In the genomic region with DNA sequence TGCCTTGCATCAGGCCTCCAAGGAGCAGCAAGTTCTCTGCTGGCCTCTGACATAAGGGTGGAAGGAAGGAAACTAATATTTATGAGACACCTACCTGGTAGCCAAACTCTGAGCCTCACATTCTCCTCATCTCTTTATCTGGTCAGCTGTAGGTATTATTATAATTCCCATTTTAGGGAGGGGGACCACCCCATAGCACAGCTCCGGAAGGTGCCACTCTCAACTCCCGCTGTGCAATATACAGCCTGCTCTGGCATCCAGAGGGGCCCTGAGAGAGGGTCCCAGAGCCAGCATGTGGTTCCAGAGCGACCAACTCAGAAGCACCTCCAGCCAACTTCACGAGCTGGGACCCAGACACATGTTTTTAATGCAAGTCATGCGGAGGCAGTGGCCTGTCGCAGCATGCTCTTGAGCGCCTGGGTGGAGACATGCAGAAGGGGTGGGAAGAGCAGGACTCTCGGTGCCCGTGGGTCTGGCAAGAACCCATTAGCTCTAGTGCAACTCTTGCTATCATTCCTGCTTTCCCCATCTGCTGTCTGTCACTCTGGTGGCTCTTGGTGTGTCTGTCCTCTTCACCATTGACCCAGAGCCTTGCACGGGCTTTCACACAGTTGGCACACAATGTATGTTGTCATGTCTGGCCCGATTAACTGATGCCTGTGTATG, we compare ENCODE assay signal across 1 cellular context.
A peak's percentile ranks its signal among the peaks of the same experiment; 100 is the strongest.
TF ChIP-seq lines count a peak whose summit lies in the region.

No MANE protein-coding gene starts in this region.

TF ChIP-seq in K562, 482 proteins besides CTCF, POLR2A, EP300 and RAD21 (continued from another document):
- TF ChIP-seq ZBTB40 (IDR thresholded peaks at IDR 0.05) (no peak), ZBTB40 (CRISPR knock-in tag; IDR thresholded peaks at IDR 0.05) (no peak), DDX20 (tag; IDR thresholded peaks at IDR 0.05; ENCODE audit: low read depth) (no peak), ZNF165 (CRISPR knock-in tag; IDR thresholded peaks at IDR 0.05; ENCODE audit: borderline replicate concordance) (no peak), L3MBTL2 (IDR thresholded peaks at IDR 0.05) (peak; percentile 92), NFRKB (IDR thresholded peaks at IDR 0.05; ENCODE audit: low read depth) (no peak), CREBBP (IDR thresholded peaks at IDR 0.05; ENCODE audit: low read depth, low read length) (no peak), IRF1 (CRISPR knock-in tag; IDR thresholded peaks at IDR 0.05; ENCODE audit: borderline replicate concordance) (no peak), JUNB (CRISPR knock-in tag; conservative IDR thresholded peaks at IDR 0.05) (no peak), RUNX1 (IDR thresholded peaks at IDR 0.05; ENCODE audit: low read depth) (no peak), MLX (CRISPR knock-in tag; conservative IDR thresholded peaks at IDR 0.05) (no peak), SMAD2 (IDR thresholded peaks at IDR 0.05; ENCODE audit: low read depth, low read length) (no peak), SMARCE1 (IDR thresholded peaks at IDR 0.05) (peak; percentile 48; the same call in 1 of the 2 replicates), DNMT1 (IDR thresholded peaks at IDR 0.05) (no peak), ARID3A (IDR thresholded peaks at IDR 0.05; ENCODE audit: borderline replicate concordance, low read depth, low read length) (no peak), ARID2 (IDR thresholded peaks at IDR 0.05) (no peak), ZNF274 (IDR thresholded peaks at IDR 0.05; ENCODE audit: borderline replicate concordance, low read depth, low read length) (no peak), LEF1 (IDR thresholded peaks at IDR 0.05) (no peak)
